In genomic region chr6:93142382-93142781, GRCh38 we compare ENCODE assay signal across 28 cellular contexts.
"Had no signal": no experiment of that assay in that cellular context is flagged by ENCODE, and none has a peak within 500 bp of the region (broad histone marks: within the 10 kb centered on the region; RNA-seq: fewer than 3 reads in every experiment).

No MANE protein-coding gene starts in this region.

- H3K27ac ChIP-seq: brain microvascular endothelial cell, cardiac muscle cell, colonic mucosa, Peyer's patch, SJSA1 had no signal

- H3K27me3 ChIP-seq: brain microvascular endothelial cell, cardiac muscle cell, colonic mucosa, Peyer's patch, SJSA1 had no signal

- H3K9me3 ChIP-seq: colonic mucosa, Peyer's patch, SJSA1 had no signal

- H3K4me1 ChIP-seq: colonic mucosa, Peyer's patch, SJSA1 had no signal

- DNase-seq: activated CD4-positive, alpha-beta T cell treated with anti-CD3 and anti-CD28 coated beads for 36 hours; activated CD4-positive, alpha-beta T cell treated with anti-CD3 and anti-CD28 coated beads, Interleukin-2, amount 10 ng/mL, durations not matched to agents 7 days and 5 days; activated CD4-positive, alpha-beta T cell treated with anti-CD3 and anti-CD28 coated beads, Interleukin-2, amount 50 U/mL, for 48 hours; activated CD8-positive, alpha-beta T cell treated with anti-CD3 and anti-CD28 coated beads, Interleukin-2, amount 10 ng/mL, durations not matched to agents 7 days and 5 days; activated naive CD4-positive, alpha-beta T cell treated with anti-CD3 and anti-CD28 coated beads, Interleukin-2, amount 10 ng/mL, durations not matched to agents 7 days and 5 days; activated naive CD8-positive, alpha-beta T cell treated with anti-CD3 and anti-CD28 coated beads, Interleukin-2, amount 50 U/mL, for 24 hours; activated T-cell treated with anti-CD3 and anti-CD28 coated beads, Interleukin-2, amount 50 U/mL, for 4 hours; amniotic stem cell; aorta; brain microvascular endothelial cell; colonic mucosa; NCI-H1092 treated with DMSO at 0.1 percent for 48 hours; NCI-H1417 treated with DMSO at 0.1 percent for 48 hours; NCI-H187 treated with DMSO at 0.1 percent for 48 hours; NCI-H226; NCI-H446 treated with DMSO at 0.1 percent for 48 hours; NCI-H524 treated with DMSO at 0.1 percent for 48 hours; NK-92 treated with Interleukin-12 subunit alpha and Interleukin-12 subunit beta, amount 100 ng/mL, for 24 hours; Peyer's patch; RPMI8226; SHP77 treated with DMSO at 0.1 percent for 48 hours; SW 1271; T-helper 1 cell; T-helper 2 cell; T-helper 9 cell had no signal

- H3K4me3 ChIP-seq: cardiac muscle cell, colonic mucosa, K562, Peyer's patch, SJSA1 had no signal

- H3K36me3 ChIP-seq: brain microvascular endothelial cell, cardiac muscle cell, colonic mucosa, Peyer's patch, SJSA1 had no signal
